Comparison of ENCODE assay signal across 2 cellular contexts in the genomic region with DNA sequence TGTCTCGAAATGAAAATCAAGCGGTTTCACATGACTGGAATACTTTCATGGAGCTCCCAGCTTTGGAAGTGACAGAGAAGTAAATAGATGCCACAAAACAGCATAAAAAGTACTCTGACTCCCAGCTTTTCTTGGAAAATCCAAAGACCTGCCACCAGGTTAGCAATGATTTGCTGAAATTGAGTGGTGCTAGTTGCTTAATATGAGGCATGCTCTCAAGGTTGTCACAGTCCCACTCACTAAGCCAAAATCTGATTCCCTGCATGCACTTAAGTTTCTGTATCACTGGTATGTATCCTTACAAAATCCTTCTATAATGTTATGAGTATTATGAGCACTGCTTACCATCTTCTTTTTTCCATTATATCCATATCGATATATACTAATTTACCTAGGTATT.
TF ChIP-seq lines count a peak whose summit lies in the region.

No MANE protein-coding gene starts in this region.

TF ChIP-seq in SK-N-SH, 30 proteins besides CTCF, POLR2A, EP300 and RAD21 (continued from another document):
- TF ChIP-seq, protein P1, sequence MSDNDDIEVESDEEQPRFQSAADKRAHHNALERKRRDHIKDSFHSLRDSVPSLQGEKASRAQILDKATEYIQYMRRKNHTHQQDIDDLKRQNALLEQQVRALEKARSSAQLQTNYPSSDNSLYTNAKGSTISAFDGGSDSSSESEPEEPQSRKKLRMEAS (IDR thresholded peaks at IDR 0.05; ENCODE audit: low read depth): no peak
- no peak for TF ChIP-seq GABPA (IDR thresholded peaks at IDR 0.05; ENCODE audit: low read depth)
- TF ChIP-seq MEF2A (IDR thresholded peaks at IDR 0.05; ENCODE audit: borderline replicate concordance, low read depth): no peak
- no peak for TF ChIP-seq JUND (IDR thresholded peaks at IDR 0.05)
- TF ChIP-seq, protein P2, sequence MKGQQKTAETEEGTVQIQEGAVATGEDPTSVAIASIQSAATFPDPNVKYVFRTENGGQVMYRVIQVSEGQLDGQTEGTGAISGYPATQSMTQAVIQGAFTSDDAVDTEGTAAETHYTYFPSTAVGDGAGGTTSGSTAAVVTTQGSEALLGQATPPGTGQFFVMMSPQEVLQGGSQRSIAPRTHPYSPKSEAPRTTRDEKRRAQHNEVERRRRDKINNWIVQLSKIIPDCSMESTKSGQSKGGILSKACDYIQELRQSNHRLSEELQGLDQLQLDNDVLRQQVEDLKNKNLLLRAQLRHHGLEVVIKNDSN (IDR thresholded peaks at IDR 0.05; ENCODE audit: borderline replicate concordance, low read depth): no peak
- TF ChIP-seq ELF1 (IDR thresholded peaks at IDR 0.05): no peak
- TF ChIP-seq TEAD4 (IDR thresholded peaks at IDR 0.05; ENCODE audit: borderline replicate concordance, insufficient read depth): no peak
- TF ChIP-seq FOSL2 (IDR thresholded peaks at IDR 0.05; ENCODE audit: borderline replicate concordance, low read depth): no peak

TF ChIP-seq in SK-N-SH treated with all-trans-retinoic acid at 6 μM for 48 hours, 23 proteins besides CTCF, POLR2A, EP300 and RAD21 (continued from another document):
- TF ChIP-seq, protein P3, sequence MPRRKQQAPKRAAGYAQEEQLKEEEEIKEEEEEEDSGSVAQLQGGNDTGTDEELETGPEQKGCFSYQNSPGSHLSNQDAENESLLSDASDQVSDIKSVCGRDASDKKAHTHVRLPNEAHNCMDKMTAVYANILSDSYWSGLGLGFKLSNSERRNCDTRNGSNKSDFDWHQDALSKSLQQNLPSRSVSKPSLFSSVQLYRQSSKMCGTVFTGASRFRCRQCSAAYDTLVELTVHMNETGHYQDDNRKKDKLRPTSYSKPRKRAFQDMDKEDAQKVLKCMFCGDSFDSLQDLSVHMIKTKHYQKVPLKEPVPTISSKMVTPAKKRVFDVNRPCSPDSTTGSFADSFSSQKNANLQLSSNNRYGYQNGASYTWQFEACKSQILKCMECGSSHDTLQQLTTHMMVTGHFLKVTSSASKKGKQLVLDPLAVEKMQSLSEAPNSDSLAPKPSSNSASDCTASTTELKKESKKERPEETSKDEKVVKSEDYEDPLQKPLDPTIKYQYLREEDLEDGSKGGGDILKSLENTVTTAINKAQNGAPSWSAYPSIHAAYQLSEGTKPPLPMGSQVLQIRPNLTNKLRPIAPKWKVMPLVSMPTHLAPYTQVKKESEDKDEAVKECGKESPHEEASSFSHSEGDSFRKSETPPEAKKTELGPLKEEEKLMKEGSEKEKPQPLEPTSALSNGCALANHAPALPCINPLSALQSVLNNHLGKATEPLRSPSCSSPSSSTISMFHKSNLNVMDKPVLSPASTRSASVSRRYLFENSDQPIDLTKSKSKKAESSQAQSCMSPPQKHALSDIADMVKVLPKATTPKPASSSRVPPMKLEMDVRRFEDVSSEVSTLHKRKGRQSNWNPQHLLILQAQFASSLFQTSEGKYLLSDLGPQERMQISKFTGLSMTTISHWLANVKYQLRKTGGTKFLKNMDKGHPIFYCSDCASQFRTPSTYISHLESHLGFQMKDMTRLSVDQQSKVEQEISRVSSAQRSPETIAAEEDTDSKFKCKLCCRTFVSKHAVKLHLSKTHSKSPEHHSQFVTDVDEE (CRISPR knock-in tag; IDR thresholded peaks at IDR 0.05): no peak
- TF ChIP-seq OSR1 (CRISPR knock-in tag; IDR thresholded peaks at IDR 0.05) (no peak), ESRRG (CRISPR knock-in tag; IDR thresholded peaks at IDR 0.05) (no peak), TCF4 (CRISPR knock-in tag; IDR thresholded peaks at IDR 0.05; ENCODE audit: borderline replicate concordance) (no peak)
